9 cellular contexts compared by ENCODE assay signal in the genomic region with DNA sequence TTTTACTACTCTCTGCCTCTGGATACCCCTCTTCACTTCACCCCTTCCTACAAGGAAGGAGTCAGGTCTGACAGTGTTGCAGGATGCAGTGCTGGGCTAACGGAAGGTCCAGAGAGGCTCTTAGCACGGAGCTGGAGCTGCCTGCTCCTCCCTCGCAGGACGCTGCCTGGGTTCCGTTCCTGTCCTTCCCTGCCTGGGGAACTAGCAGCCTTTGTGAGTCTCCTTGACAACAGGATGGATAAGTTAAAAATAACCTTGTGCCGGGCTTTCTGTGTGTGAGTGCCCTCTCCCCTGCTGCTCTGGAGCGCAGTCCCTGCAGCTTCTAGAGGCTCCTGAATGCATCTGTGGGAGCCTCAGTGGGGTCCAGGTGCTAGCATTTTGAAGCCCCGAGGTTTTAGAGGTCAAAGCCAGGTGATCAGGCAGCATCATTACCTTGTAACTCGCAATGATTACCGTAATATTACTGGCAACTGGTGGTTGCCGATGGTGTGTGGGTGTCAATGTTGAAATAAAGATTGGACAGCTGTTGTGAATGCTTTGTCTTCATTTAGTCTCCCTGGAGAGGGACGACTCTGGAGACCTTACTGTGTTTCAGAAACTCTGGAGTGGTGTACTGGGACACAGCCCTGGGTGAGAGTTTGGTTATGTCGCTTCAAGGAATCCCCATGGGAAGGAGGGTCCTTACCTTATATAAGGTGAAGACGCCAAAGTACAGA. TPM values are rescaled to one million over a fixed set of nuclear protein-coding genes. Genes with fewer than 3 reads are reported as not detected.
DNase-seq lines count a peak whose midpoint lies in the region; ATAC-seq and TF ChIP-seq lines count a peak whose summit lies in the region.
"Had no signal": no experiment of that assay in that cellular context is flagged by ENCODE, and none has a peak within 500 bp of the region (broad histone marks: within the 10 kb centered on the region; RNA-seq: fewer than 3 reads in every experiment).

No MANE protein-coding gene starts in this region.

- no peak for TF ChIP-seq POLR2A in esophagus squamous epithelium (IDR thresholded peaks at IDR 0.05)
- TF ChIP-seq POLR2A in thyroid gland (IDR thresholded peaks at IDR 0.05), result no peak

- peaks cover 5% of the 10 kb centered on the region for H3K36me3 Mint-ChIP-seq in CD4-positive, CD25-positive, alpha-beta regulatory T cell

- H3K27me3 Mint-ChIP-seq in CD4-positive, CD25-positive, alpha-beta regulatory T cell, result no peaks in the 10 kb centered on the region
- H3K27me3 Mint-ChIP-seq: activated naive CD8-positive, alpha-beta T cell treated with anti-CD3 and anti-CD28 coated beads, Interleukin-2, amount 50 U/mL, for 24 hours had no signal

- no peak overlapping the region for H3K4me2 ChIP-seq in neural cell (ENCODE audit: low read length)

- H3K27me3 ChIP-seq in CD4-positive, CD25-positive, alpha-beta regulatory T cell (ENCODE audit: control insufficient read depth, insufficient read depth, low read length), result no peaks in the 10 kb centered on the region
- H3K27me3 ChIP-seq in esophagus squamous epithelium, result no peaks in the 10 kb centered on the region
- H3K27me3 ChIP-seq in neural cell (ENCODE audit: insufficient read depth, low read depth, low read length), result no peaks in the 10 kb centered on the region
- H3K27me3 ChIP-seq in thyroid gland, result no peaks in the 10 kb centered on the region

- no peaks in the 10 kb centered on the region for H3K9me2 ChIP-seq in neural cell (ENCODE audit: insufficient read depth, low read length)

- peaks cover 31% of the 10 kb centered on the region for H3K36me3 ChIP-seq in CD4-positive, CD25-positive, alpha-beta regulatory T cell (ENCODE audit: control insufficient read depth, insufficient read depth, low read length)
- peaks cover 0 to 46% (median 5%) of the 10 kb centered on the region in 3 donors for H3K36me3 ChIP-seq in esophagus squamous epithelium
- H3K36me3 ChIP-seq in neural cell (ENCODE audit: insufficient read depth, low read length), result no peaks in the 10 kb centered on the region
- peaks cover 0 to 7% of the 10 kb centered on the region in 2 donors for H3K36me3 ChIP-seq in thyroid gland

- H4K20me1 ChIP-seq in neural cell (ENCODE audit: insufficient read depth), result no peaks in the 10 kb centered on the region

- no peak overlapping the region for H2AFZ ChIP-seq in neural cell (ENCODE audit: low read depth, low read length)

- no peak for TF ChIP-seq RAD21 in neural cell (conservative IDR thresholded peaks at IDR 0.05)

- no peak overlapping the region for H3K27ac ChIP-seq in CD4-positive, CD25-positive, alpha-beta regulatory T cell (ENCODE audit: insufficient read depth, low read length, poor library complexity, severe bottlenecking)
- H3K27ac ChIP-seq in esophagus squamous epithelium (peak overlapping the region in 3 of 4 donors; percentile 26 to 76 (median 57)), neural cell (ENCODE audit: low read length) (peak overlapping the region; percentile 71), thyroid gland (no peak overlapping the region)

- 67 to 79% methylated on average over 6 to 10 of the region's 14 CpGs for WGBS in esophagus squamous epithelium, 2 donors
- 77 to 81% methylated on average over 13 to 14 of the region's 14 CpGs for WGBS in thyroid gland, 2 donors

- peaks cover 23 to 60% (median 38%) of the 10 kb centered on the region in 4 donors for H3K4me1 Mint-ChIP-seq in CD4-positive, CD25-positive, alpha-beta regulatory T cell

- H3F3A ChIP-seq in neural cell (ENCODE audit: insufficient read depth, low read length, poor library complexity, severe bottlenecking), result no peaks in the 10 kb centered on the region

- peak overlapping the region in 2 of 3 donors; percentile 71 to 81 for H3K27ac Mint-ChIP-seq in CD4-positive, CD25-positive, alpha-beta regulatory T cell

- peaks cover 11% of the 10 kb centered on the region for H3K4me1 ChIP-seq in CD4-positive, CD25-positive, alpha-beta regulatory T cell (ENCODE audit: control insufficient read depth, insufficient read depth, low read length, poor library complexity, severe bottlenecking)
- H3K4me1 ChIP-seq in esophagus squamous epithelium (peaks cover 11 to 67% (median 37%) of the 10 kb centered on the region in 3 donors), thyroid gland (peaks cover 11 to 35% of the 10 kb centered on the region in 2 donors)

- no peaks in the 10 kb centered on the region for H3K9me3 ChIP-seq in CD4-positive, CD25-positive, alpha-beta regulatory T cell (ENCODE audit: control insufficient read depth in 2 of 2, low read length in 2 of 2)
- H3K9me3 ChIP-seq in esophagus squamous epithelium (no peaks in the 10 kb centered on the region), neural cell (ENCODE audit: low read length) (no peaks in the 10 kb centered on the region), thyroid gland (no peaks in the 10 kb centered on the region)

- peaks cover 22% of the 10 kb centered on the region for H3K79me2 ChIP-seq in neural cell (replicated peaks; ENCODE audit: insufficient read depth, low read length)

- TF ChIP-seq EP300 in neural cell (conservative IDR thresholded peaks at IDR 0.05; ENCODE audit: poor library complexity, severe bottlenecking), result no peak

- intact Hi-C loops in esophagus squamous epithelium (cut with DNase I) (no loop called here), thyroid gland (cut with DNase I) (no loop called here)

- peak overlapping the region; percentile 41 for H3K9ac ChIP-seq in neural cell (ENCODE audit: low read length)

- no peak overlapping the region for H3K4me3 Mint-ChIP-seq in CD4-positive, CD25-positive, alpha-beta regulatory T cell
- H3K4me3 Mint-ChIP-seq: activated naive CD8-positive, alpha-beta T cell treated with anti-CD3 and anti-CD28 coated beads, Interleukin-2, amount 50 U/mL, for 24 hours had no signal

- no peak for ATAC-seq in CD4-positive, CD25-positive, alpha-beta regulatory T cell (ENCODE audit: low read depth in 2 of 2)
- no peak for ATAC-seq in HG03196 (IDR thresholded peaks at IDR 0.05; ENCODE audit: unreplicated experiment)
- no peak for ATAC-seq in HG03108 (IDR thresholded peaks at IDR 0.05; ENCODE audit: unreplicated experiment)
- ATAC-seq: activated naive CD8-positive, alpha-beta T cell treated with anti-CD3 and anti-CD28 coated beads, Interleukin-2, amount 50 U/mL, for 24 hours had no signal

- H3K9me3 Mint-ChIP-seq in CD4-positive, CD25-positive, alpha-beta regulatory T cell, result no peaks in the 10 kb centered on the region
- H3K9me3 Mint-ChIP-seq: activated naive CD8-positive, alpha-beta T cell treated with anti-CD3 and anti-CD28 coated beads, Interleukin-2, amount 50 U/mL, for 24 hours had no signal

- TF ChIP-seq CTCF in esophagus squamous epithelium (IDR thresholded peaks at IDR 0.05) (no peak), neural cell (IDR thresholded peaks at IDR 0.05; ENCODE audit: poor library complexity, severe bottlenecking) (no peak), thyroid gland (IDR thresholded peaks at IDR 0.05) (no peak)

- H3K4me3 ChIP-seq in CD4-positive, CD25-positive, alpha-beta regulatory T cell (ENCODE audit: low read depth, low read length), result no peak overlapping the region
- H3K4me3 ChIP-seq in esophagus squamous epithelium, result no peak overlapping the region
- H3K4me3 ChIP-seq in neural cell (ENCODE audit: low read length), result peak overlapping the region; percentile 53
- H3K4me3 ChIP-seq in thyroid gland (replicated peaks in 1 of 3), result no peak overlapping the region

- DNase-seq in CD4-positive, CD25-positive, alpha-beta regulatory T cell, result no peak
- DNase-seq in NCI-H2171 treated with DMSO at 0.1 percent for 48 hours (lab: John Stamatoyannopoulos, UW) (peak; percentile 62), esophagus squamous epithelium (lab: John Stamatoyannopoulos, UW) (no peak), thyroid gland (no peak), foreskin melanocyte (no peak)
- DNase-seq: activated naive CD8-positive, alpha-beta T cell treated with anti-CD3 and anti-CD28 coated beads, Interleukin-2, amount 50 U/mL, for 24 hours had no signal

RNA-seq across cellular contexts. Expression of gene CDS2, which starts 44.4 kb away (rescaled TPM):
- 77.9 TPM for total RNA-seq in CD4-positive, CD25-positive, alpha-beta regulatory T cell
- polyA plus RNA-seq in CD4-positive, CD25-positive, alpha-beta regulatory T cell, result 10 to 100 TPM; 47.6 to 75.4 (median 51.5) TPM
- total RNA-seq in esophagus squamous epithelium (10 to 100 TPM; 13.7 to 25.7 (median 14.5) TPM), thyroid gland (10 to 100 TPM; 34.0 to 55.4 (median 40.9) TPM)
- 66.7 and 70.8 TPM in 2 replicates for polyA plus RNA-seq in neural cell
- polyA minus RNA-seq in neural cell, result 160 and 176 TPM in 2 replicates

RNA-seq across cellular contexts. Expression of gene PCNA, which starts 51.5 kb away (rescaled TPM):
- total RNA-seq in CD4-positive, CD25-positive, alpha-beta regulatory T cell, result 33.0 TPM
- 10 to 100 TPM; 67.5 to 89.9 (median 76.2) TPM for polyA plus RNA-seq in CD4-positive, CD25-positive, alpha-beta regulatory T cell
- 100 to 1,000 TPM in 2 of 4 donors, 10 to 100 TPM in 2; 58.9 to 160 (median 97.1) TPM for total RNA-seq in esophagus squamous epithelium
- 149 and 165 TPM in 2 replicates for polyA plus RNA-seq in neural cell
- 65.0 and 66.6 TPM in 2 replicates for polyA minus RNA-seq in neural cell
- total RNA-seq in thyroid gland, result 10 to 100 TPM; 35.1 to 66.1 (median 55.8) TPM

RNA-seq across cellular contexts. Expression of gene TMEM230, which starts 58.4 kb away (rescaled TPM):
- total RNA-seq in CD4-positive, CD25-positive, alpha-beta regulatory T cell, result 48.3 TPM
- 100 to 1,000 TPM; 158 to 237 (median 214) TPM for polyA plus RNA-seq in CD4-positive, CD25-positive, alpha-beta regulatory T cell
- total RNA-seq in esophagus squamous epithelium (10 to 100 TPM; 19.2 to 46.1 (median 34.6) TPM), thyroid gland (100 to 1,000 TPM in 3 of 4 donors, 10 to 100 TPM in 1; 97.0 to 154 (median 142) TPM)
- polyA plus RNA-seq in neural cell, result 78.0 and 81.6 TPM in 2 replicates
- polyA minus RNA-seq in neural cell, result 48.7 and 54.8 TPM in 2 replicates

Comparison
In these comparisons a context has a peak if more than half of its experiments do, and no peak if none do; other contexts are left out.
1. H3K27ac ChIP-seq: peak in esophagus squamous epithelium (3 of 4) and neural cell (single experiment); none in CD4-positive, CD25-positive, alpha-beta regulatory T cell (single experiment) and thyroid gland (0 of 3).